1 cellular context compared by ENCODE assay signal in the genomic region with DNA sequence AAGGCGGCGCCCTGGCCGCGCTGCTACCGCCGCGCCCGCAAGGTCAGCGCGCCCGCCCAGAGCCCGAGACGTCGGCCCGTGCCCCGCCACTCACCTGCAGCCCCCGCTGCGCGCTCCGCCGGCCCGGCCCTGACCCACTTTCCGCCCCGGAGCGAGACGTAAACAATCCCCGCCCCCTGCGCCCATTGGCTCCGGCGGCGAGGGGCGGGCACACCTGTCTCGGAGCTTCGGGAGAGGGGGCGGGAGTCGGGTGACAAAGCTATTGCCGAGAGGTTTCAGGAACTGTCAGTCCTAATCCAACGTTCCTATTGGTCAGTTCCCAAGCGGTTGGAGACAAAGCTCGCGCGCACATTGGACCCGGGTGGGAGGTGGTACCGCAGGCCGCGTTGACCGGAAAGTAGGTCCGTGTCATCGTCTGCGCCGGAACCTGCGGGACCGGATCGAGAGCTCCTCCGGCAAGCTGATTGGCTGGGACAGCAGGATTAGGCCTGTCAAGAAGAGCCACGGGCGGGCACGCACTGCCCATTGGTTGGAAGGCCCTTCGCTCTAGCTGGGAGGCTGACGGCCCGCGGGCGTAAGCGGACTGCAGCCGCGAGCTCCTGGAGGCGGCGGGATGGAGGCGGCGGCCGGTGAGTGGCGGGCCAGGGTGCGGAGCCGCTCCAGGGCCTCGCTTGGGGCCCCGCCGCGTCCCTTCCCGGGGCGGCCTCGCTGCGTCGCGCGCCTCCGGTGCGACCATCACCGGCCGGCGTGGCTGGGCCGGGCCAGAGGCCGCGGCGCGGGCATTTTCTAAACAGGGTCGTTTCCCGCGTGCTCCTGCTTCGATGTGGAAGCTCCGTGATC.
TF ChIP-seq lines count a peak whose summit lies in the region.

A gene with protein sequence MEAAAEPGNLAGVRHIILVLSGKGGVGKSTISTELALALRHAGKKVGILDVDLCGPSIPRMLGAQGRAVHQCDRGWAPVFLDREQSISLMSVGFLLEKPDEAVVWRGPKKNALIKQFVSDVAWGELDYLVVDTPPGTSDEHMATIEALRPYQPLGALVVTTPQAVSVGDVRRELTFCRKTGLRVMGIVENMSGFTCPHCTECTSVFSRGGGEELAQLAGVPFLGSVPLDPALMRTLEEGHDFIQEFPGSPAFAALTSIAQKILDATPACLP (plus strand): TSS at position 553 of the 840 bp plus-strand sequence. CDS start 61 bp downstream, at position 614.
A gene (minus strand): TSS at position 164 of the 840 bp plus-strand sequence. CDS start 1,088 bp downstream, outside the sequence.

TF ChIP-seq in K562, 482 proteins besides CTCF, POLR2A, EP300 and RAD21 (continued from another document and continues in another):
- TF ChIP-seq, protein P1, sequence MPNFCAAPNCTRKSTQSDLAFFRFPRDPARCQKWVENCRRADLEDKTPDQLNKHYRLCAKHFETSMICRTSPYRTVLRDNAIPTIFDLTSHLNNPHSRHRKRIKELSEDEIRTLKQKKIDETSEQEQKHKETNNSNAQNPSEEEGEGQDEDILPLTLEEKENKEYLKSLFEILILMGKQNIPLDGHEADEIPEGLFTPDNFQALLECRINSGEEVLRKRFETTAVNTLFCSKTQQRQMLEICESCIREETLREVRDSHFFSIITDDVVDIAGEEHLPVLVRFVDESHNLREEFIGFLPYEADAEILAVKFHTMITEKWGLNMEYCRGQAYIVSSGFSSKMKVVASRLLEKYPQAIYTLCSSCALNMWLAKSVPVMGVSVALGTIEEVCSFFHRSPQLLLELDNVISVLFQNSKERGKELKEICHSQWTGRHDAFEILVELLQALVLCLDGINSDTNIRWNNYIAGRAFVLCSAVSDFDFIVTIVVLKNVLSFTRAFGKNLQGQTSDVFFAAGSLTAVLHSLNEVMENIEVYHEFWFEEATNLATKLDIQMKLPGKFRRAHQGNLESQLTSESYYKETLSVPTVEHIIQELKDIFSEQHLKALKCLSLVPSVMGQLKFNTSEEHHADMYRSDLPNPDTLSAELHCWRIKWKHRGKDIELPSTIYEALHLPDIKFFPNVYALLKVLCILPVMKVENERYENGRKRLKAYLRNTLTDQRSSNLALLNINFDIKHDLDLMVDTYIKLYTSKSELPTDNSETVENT (CRISPR knock-in tag; IDR thresholded peaks at IDR 0.05) = no peak; the same call in 1 of the 2 replicates
- TF ChIP-seq RBM22 (IDR thresholded peaks at IDR 0.05; ENCODE audit: low read depth, low read length, poor library complexity, severe bottlenecking) (no peak), FIP1L1 (IDR thresholded peaks at IDR 0.05; ENCODE audit: low read depth, low read length, poor library complexity, severe bottlenecking) (peak; percentile 5), ZNF274 (IDR thresholded peaks at IDR 0.05; ENCODE audit: borderline replicate concordance, low read depth, low read length) (no peak), CBFB (CRISPR knock-in tag; IDR thresholded peaks at IDR 0.05) (no peak), CBFA2T2 (conservative IDR thresholded peaks at IDR 0.05) (no peak), PHB (CRISPR knock-in tag; IDR thresholded peaks at IDR 0.05) (no peak), BRD4 (IDR thresholded peaks at IDR 0.05) (no peak), HDGF (IDR thresholded peaks at IDR 0.05) (no peak), MIER1 (IDR thresholded peaks at IDR 0.05; ENCODE audit: low read depth) (no peak), ZC3H11A (IDR thresholded peaks at IDR 0.05; ENCODE audit: low read depth, low read length) (no peak), NCOA4 (IDR thresholded peaks at IDR 0.05; ENCODE audit: partially characterized antibody) (no peak), ELF1 (tag; IDR thresholded peaks at IDR 0.05) (no peak), TOE1 (IDR thresholded peaks at IDR 0.05; ENCODE audit: borderline replicate concordance) (no peak), TOE1 (CRISPR knock-in tag; IDR thresholded peaks at IDR 0.05; ENCODE audit: borderline replicate concordance, low read depth) (no peak), ZBED1 (IDR thresholded peaks at IDR 0.05) (no peak), DIDO1 (tag; IDR thresholded peaks at IDR 0.05; ENCODE audit: low read depth) (no peak), RBM14 (IDR thresholded peaks at IDR 0.05; ENCODE audit: borderline replicate concordance, insufficient read depth, low read depth, low read length) (no peak), TGIF2 (CRISPR knock-in tag; IDR thresholded peaks at IDR 0.05) (no peak), HMG20B (CRISPR knock-in tag; IDR thresholded peaks at IDR 0.05) (no peak), E2F3 (CRISPR knock-in tag; IDR thresholded peaks at IDR 0.05) (peak; percentile 82), SPI1 (IDR thresholded peaks at IDR 0.05; ENCODE audit: borderline replicate concordance, low read depth, low read length) (no peak), GTF2E2 (tag; IDR thresholded peaks at IDR 0.05) (no peak), SP2 (IDR thresholded peaks at IDR 0.05; ENCODE audit: extremely low read depth, low read depth, low read length, poor library complexity, severe bottlenecking) (peak; percentile 83), CCNT2 (IDR thresholded peaks at IDR 0.05; ENCODE audit: borderline replicate concordance, extremely low read depth, insufficient read length, low read depth, low read length) (no peak), ZNF217 (CRISPR knock-in tag; IDR thresholded peaks at IDR 0.05) (no peak), SIRT6 (IDR thresholded peaks at IDR 0.05; ENCODE audit: low read depth, low read length) (no peak), BRD9 (IDR thresholded peaks at IDR 0.05; ENCODE audit: low read depth, partially characterized antibody) (no peak), ZNF121 (CRISPR knock-in tag; conservative IDR thresholded peaks at IDR 0.05) (no peak), KDM5B (IDR thresholded peaks at IDR 0.05; ENCODE audit: insufficient replicate concordance, low read depth, low read length) (peak; percentile 42), NCOA6 (IDR thresholded peaks at IDR 0.05) (no peak), HNRNPUL1 (IDR thresholded peaks at IDR 0.05; ENCODE audit: low read length) (no peak), NELFE (IDR thresholded peaks at IDR 0.05; ENCODE audit: insufficient read depth, insufficient read length) (no peak), FOXA1 (IDR thresholded peaks at IDR 0.05; ENCODE audit: borderline replicate concordance) (no peak), ZSCAN32 (CRISPR knock-in tag; IDR thresholded peaks at IDR 0.05) (no peak), TEAD2 (tag; IDR thresholded peaks at IDR 0.05) (no peak), ZFPM2 (CRISPR knock-in tag; IDR thresholded peaks at IDR 0.05) (no peak), ETV6 (IDR thresholded peaks at IDR 0.05; ENCODE audit: borderline replicate concordance in 1 of 2, low read depth in 2 of 2, low read length in 1 of 2) (no peak), ETV6 (CRISPR knock-in tag; IDR thresholded peaks at IDR 0.05; ENCODE audit: borderline replicate concordance) (no peak), NCOR1 (IDR thresholded peaks at IDR 0.05) (no peak), ARID2 (IDR thresholded peaks at IDR 0.05) (no peak), TCF7L2 (IDR thresholded peaks at IDR 0.05; ENCODE audit: low read depth, low read length) (no peak), TEAD4 (IDR thresholded peaks at IDR 0.05; ENCODE audit: low read length) (no peak), TEAD4 (CRISPR knock-in tag; IDR thresholded peaks at IDR 0.05; ENCODE audit: borderline replicate concordance) (no peak), NUFIP1 (IDR thresholded peaks at IDR 0.05; ENCODE audit: partially characterized antibody) (no peak), ERF (CRISPR knock-in tag; IDR thresholded peaks at IDR 0.05) (no peak)
- TF ChIP-seq, protein P2, sequence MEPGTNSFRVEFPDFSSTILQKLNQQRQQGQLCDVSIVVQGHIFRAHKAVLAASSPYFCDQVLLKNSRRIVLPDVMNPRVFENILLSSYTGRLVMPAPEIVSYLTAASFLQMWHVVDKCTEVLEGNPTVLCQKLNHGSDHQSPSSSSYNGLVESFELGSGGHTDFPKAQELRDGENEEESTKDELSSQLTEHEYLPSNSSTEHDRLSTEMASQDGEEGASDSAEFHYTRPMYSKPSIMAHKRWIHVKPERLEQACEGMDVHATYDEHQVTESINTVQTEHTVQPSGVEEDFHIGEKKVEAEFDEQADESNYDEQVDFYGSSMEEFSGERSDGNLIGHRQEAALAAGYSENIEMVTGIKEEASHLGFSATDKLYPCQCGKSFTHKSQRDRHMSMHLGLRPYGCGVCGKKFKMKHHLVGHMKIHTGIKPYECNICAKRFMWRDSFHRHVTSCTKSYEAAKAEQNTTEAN (CRISPR knock-in tag; IDR thresholded peaks at IDR 0.05) = no peak
- TF ChIP-seq, protein P3, sequence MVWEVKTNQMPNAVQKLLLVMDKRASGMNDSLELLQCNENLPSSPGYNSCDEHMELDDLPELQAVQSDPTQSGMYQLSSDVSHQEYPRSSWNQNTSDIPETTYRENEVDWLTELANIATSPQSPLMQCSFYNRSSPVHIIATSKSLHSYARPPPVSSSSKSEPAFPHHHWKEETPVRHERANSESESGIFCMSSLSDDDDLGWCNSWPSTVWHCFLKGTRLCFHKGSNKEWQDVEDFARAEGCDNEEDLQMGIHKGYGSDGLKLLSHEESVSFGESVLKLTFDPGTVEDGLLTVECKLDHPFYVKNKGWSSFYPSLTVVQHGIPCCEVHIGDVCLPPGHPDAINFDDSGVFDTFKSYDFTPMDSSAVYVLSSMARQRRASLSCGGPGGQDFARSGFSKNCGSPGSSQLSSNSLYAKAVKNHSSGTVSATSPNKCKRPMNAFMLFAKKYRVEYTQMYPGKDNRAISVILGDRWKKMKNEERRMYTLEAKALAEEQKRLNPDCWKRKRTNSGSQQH (CRISPR knock-in tag; IDR thresholded peaks at IDR 0.05) = no peak
- TF ChIP-seq, protein P4, sequence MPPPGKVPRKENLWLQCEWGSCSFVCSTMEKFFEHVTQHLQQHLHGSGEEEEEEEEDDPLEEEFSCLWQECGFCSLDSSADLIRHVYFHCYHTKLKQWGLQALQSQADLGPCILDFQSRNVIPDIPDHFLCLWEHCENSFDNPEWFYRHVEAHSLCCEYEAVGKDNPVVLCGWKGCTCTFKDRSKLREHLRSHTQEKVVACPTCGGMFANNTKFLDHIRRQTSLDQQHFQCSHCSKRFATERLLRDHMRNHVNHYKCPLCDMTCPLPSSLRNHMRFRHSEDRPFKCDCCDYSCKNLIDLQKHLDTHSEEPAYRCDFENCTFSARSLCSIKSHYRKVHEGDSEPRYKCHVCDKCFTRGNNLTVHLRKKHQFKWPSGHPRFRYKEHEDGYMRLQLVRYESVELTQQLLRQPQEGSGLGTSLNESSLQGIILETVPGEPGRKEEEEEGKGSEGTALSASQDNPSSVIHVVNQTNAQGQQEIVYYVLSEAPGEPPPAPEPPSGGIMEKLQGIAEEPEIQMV (tag; conservative IDR thresholded peaks at IDR 0.05; ENCODE audit: low read depth) = no peak
- TF ChIP-seq, protein P5, sequence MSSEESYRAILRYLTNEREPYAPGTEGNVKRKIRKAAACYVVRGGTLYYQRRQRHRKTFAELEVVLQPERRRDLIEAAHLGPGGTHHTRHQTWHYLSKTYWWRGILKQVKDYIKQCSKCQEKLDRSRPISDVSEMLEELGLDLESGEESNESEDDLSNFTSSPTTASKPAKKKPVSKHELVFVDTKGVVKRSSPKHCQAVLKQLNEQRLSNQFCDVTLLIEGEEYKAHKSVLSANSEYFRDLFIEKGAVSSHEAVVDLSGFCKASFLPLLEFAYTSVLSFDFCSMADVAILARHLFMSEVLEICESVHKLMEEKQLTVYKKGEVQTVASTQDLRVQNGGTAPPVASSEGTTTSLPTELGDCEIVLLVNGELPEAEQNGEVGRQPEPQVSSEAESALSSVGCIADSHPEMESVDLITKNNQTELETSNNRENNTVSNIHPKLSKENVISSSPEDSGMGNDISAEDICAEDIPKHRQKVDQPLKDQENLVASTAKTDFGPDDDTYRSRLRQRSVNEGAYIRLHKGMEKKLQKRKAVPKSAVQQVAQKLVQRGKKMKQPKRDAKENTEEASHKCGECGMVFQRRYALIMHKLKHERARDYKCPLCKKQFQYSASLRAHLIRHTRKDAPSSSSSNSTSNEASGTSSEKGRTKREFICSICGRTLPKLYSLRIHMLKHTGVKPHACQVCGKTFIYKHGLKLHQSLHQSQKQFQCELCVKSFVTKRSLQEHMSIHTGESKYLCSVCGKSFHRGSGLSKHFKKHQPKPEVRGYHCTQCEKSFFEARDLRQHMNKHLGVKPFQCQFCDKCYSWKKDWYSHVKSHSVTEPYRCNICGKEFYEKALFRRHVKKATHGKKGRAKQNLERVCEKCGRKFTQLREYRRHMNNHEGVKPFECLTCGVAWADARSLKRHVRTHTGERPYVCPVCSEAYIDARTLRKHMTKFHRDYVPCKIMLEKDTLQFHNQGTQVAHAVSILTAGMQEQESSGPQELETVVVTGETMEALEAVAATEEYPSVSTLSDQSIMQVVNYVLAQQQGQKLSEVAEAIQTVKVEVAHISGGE (CRISPR knock-in tag; IDR thresholded peaks at IDR 0.05) = no peak
- TF ChIP-seq, protein P6, sequence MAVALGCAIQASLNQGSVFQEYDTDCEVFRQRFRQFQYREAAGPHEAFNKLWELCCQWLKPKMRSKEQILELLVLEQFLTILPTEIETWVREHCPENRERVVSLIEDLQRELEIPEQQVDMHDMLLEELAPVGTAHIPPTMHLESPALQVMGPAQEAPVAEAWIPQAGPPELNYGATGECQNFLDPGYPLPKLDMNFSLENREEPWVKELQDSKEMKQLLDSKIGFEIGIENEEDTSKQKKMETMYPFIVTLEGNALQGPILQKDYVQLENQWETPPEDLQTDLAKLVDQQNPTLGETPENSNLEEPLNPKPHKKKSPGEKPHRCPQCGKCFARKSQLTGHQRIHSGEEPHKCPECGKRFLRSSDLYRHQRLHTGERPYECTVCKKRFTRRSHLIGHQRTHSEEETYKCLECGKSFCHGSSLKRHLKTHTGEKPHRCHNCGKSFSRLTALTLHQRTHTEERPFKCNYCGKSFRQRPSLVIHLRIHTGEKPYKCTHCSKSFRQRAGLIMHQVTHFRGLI (CRISPR knock-in tag; IDR thresholded peaks at IDR 0.05) = no peak
- TF ChIP-seq, protein P7, sequence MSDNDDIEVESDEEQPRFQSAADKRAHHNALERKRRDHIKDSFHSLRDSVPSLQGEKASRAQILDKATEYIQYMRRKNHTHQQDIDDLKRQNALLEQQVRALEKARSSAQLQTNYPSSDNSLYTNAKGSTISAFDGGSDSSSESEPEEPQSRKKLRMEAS (CRISPR knock-in tag; IDR thresholded peaks at IDR 0.05) = peak; percentile 40; the same call in 1 of the 2 replicates
- TF ChIP-seq, protein P8, sequence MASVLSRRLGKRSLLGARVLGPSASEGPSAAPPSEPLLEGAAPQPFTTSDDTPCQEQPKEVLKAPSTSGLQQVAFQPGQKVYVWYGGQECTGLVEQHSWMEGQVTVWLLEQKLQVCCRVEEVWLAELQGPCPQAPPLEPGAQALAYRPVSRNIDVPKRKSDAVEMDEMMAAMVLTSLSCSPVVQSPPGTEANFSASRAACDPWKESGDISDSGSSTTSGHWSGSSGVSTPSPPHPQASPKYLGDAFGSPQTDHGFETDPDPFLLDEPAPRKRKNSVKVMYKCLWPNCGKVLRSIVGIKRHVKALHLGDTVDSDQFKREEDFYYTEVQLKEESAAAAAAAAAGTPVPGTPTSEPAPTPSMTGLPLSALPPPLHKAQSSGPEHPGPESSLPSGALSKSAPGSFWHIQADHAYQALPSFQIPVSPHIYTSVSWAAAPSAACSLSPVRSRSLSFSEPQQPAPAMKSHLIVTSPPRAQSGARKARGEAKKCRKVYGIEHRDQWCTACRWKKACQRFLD (CRISPR knock-in tag; IDR thresholded peaks at IDR 0.05) = no peak
- TF ChIP-seq, protein P9, sequence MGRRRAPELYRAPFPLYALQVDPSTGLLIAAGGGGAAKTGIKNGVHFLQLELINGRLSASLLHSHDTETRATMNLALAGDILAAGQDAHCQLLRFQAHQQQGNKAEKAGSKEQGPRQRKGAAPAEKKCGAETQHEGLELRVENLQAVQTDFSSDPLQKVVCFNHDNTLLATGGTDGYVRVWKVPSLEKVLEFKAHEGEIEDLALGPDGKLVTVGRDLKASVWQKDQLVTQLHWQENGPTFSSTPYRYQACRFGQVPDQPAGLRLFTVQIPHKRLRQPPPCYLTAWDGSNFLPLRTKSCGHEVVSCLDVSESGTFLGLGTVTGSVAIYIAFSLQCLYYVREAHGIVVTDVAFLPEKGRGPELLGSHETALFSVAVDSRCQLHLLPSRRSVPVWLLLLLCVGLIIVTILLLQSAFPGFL (CRISPR knock-in tag; IDR thresholded peaks at IDR 0.05) = no peak
